8 cellular contexts compared by ENCODE assay signal in genomic region chr9:125428060-125428481, GRCh38.
DNase-seq lines count a peak whose midpoint lies in the region; ATAC-seq and FAIRE-seq lines count a peak whose summit lies in the region.

No MANE protein-coding gene starts in this region.

- DNase-seq in NCI-H146 (lab: John Stamatoyannopoulos, UW): peak; percentile 27
- no peak for DNase-seq in NCI-H146 treated with DMSO at 0.1 percent for 48 hours (lab: John Stamatoyannopoulos, UW; ENCODE audit: unreplicated experiment)
- peak; percentile 40 for DNase-seq in HTR-8/SVneo (ENCODE audit: insufficient read length, low spot score)
- peak; percentile 63 for DNase-seq in activated naive CD8-positive, alpha-beta T cell treated with anti-CD3 and anti-CD28 coated beads, Interleukin-2, amount 10 ng/mL, durations not matched to agents 7 days and 5 days
- DNase-seq in myocyte (ENCODE audit: low read depth): peak; percentile 52
- DNase-seq in ecto neural progenitor cell (ENCODE audit: low spot score): no peak

- ATAC-seq in activated naive CD8-positive, alpha-beta T cell treated with anti-CD3 and anti-CD28 coated beads, Interleukin-2, amount 10 ng/mL, durations not matched to agents 7 days and 5 days (ENCODE audit: low read depth): peak; percentile 10
- ATAC-seq in GM21515 (IDR thresholded peaks at IDR 0.05; ENCODE audit: unreplicated experiment): no peak
- no peak for ATAC-seq in GM19452 (IDR thresholded peaks at IDR 0.05; ENCODE audit: unreplicated experiment)

- H3K27me3 Mint-ChIP-seq in activated naive CD8-positive, alpha-beta T cell treated with anti-CD3 and anti-CD28 coated beads, Interleukin-2, amount 10 ng/mL, durations not matched to agents 7 days and 5 days: no peaks in the 10 kb centered on the region

- FAIRE-seq in HTR-8/SVneo (lab: Jason Lieb, UNC): no peak

- no peak overlapping the region for H3K4me3 Mint-ChIP-seq in activated naive CD8-positive, alpha-beta T cell treated with anti-CD3 and anti-CD28 coated beads, Interleukin-2, amount 10 ng/mL, durations not matched to agents 7 days and 5 days

- H3K9me3 Mint-ChIP-seq in activated naive CD8-positive, alpha-beta T cell treated with anti-CD3 and anti-CD28 coated beads, Interleukin-2, amount 10 ng/mL, durations not matched to agents 7 days and 5 days: no peaks in the 10 kb centered on the region

- H3K27ac Mint-ChIP-seq in activated naive CD8-positive, alpha-beta T cell treated with anti-CD3 and anti-CD28 coated beads, Interleukin-2, amount 10 ng/mL, durations not matched to agents 7 days and 5 days: no peak overlapping the region

- H3K36me3 Mint-ChIP-seq in activated naive CD8-positive, alpha-beta T cell treated with anti-CD3 and anti-CD28 coated beads, Interleukin-2, amount 10 ng/mL, durations not matched to agents 7 days and 5 days: no peaks in the 10 kb centered on the region

- POLR2A ChIA-PET in activated naive CD8-positive, alpha-beta T cell treated with anti-CD3 and anti-CD28 coated beads, Interleukin-2, amount 10 ng/mL, durations not matched to agents 7 days and 5 days (lab: Charles Lee): no interaction called here

- no peaks in the 10 kb centered on the region for H3K4me1 Mint-ChIP-seq in activated naive CD8-positive, alpha-beta T cell treated with anti-CD3 and anti-CD28 coated beads, Interleukin-2, amount 10 ng/mL, durations not matched to agents 7 days and 5 days

Comparison
In these comparisons a context has a peak if more than half of its experiments do, and no peak if none do; other contexts are left out.
1. DNase-seq: peak in NCI-H146 (single experiment), HTR-8/SVneo (single experiment), activated naive CD8-positive, alpha-beta T cell treated with anti-CD3 and anti-CD28 coated beads, Interleukin-2, amount 10 ng/mL, durations not matched to agents 7 days and 5 days (single experiment) and myocyte (single experiment); none in NCI-H146 treated with DMSO at 0.1 percent for 48 hours (single experiment) and ecto neural progenitor cell (single experiment).